Comparison of ENCODE assay signal across 14 cellular contexts in the genomic region with DNA sequence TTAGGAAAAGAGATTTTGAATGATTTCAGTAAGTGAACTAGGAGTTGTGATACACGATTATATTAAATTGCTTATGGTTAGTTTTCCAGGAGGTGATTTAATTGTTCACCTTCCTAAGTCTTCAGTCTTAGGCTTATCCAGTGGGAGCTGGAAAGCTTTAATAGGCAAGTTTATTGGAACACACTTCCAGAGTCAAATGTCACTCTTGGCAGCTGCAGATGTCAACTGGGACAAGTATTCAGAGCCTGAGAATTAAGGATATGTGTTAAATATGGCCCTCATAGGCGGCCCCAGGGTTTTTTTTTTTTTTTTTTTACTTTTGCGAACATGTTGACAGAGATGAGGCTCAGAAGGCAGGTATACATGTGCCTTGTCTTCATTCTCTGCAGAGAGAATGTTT. TPM values are rescaled to one million over a fixed set of nuclear protein-coding genes. Genes with fewer than 3 reads are reported as not detected.
A peak's percentile ranks its signal among the peaks of the same experiment; 100 is the strongest.
DNase-seq lines count a peak whose midpoint lies in the region; ATAC-seq and TF ChIP-seq lines count a peak whose summit lies in the region.
"Had no signal": no experiment of that assay in that cellular context is flagged by ENCODE, and none has a peak within 500 bp of the region (broad histone marks: within the 10 kb centered on the region; RNA-seq: fewer than 3 reads in every experiment).

No MANE protein-coding gene starts in this region.

- H3K27me3 ChIP-seq in SJCRH30: no peaks in the 10 kb centered on the region
- H3K27me3 ChIP-seq: MG63, neural progenitor cell had no signal

- CTCF ChIA-PET in Calu3 (lab: Charles Lee): interaction anchor here (0.5 to 1.2 kb wide), 4 partner anchors 12 to 88 kb away, joined by 3 to 7 read pairs (median 5); partner anchors contain the start of gene TMCO1

- ATAC-seq in GM19452 (IDR thresholded peaks at IDR 0.05; ENCODE audit: unreplicated experiment): peak; percentile 17
- no peak for ATAC-seq in natural killer cell treated with Interleukin-12 subunit alpha and Interleukin-12 subunit beta and Interleukin-15 and Interleukin-18, amount 100 ng/mL, for 72 hours
- ATAC-seq in GM21786 (IDR thresholded peaks at IDR 0.05; ENCODE audit: unreplicated experiment): no peak
- no peak for ATAC-seq in HG03521 (IDR thresholded peaks at IDR 0.05; ENCODE audit: unreplicated experiment)

- no peaks in the 10 kb centered on the region for H3K36me3 ChIP-seq in SJCRH30
- H3K36me3 ChIP-seq: neural progenitor cell had no signal

- DNase-seq in Calu3: no peak
- peak; percentile 19 to 59 for DNase-seq in SJCRH30
- DNase-seq in natural killer cell treated with Interleukin-12 subunit alpha and Interleukin-12 subunit beta and Interleukin-15 and Interleukin-18, amount 100 ng/mL, for 72 hours (ENCODE audit: low spot score): no peak
- DNase-seq in activated CD4-positive, CD25-positive, alpha-beta regulatory T cell (lab: John Stamatoyannopoulos, UW): no peak
- DNase-seq in activated CD4-positive, alpha-beta T cell treated with anti-CD3 and anti-CD28 coated beads, Interleukin-2, amount 50 U/mL, for 1 hour: no peak
- DNase-seq: activated CD8-positive, alpha-beta memory T cell treated with anti-CD3 and anti-CD28 coated beads, Interleukin-2, amount 50 U/mL, for 48 hours; activated naive CD4-positive, alpha-beta T cell treated with anti-CD3 and anti-CD28 coated beads for 36 hours; islet precursor cell; MG63; NCI-H446 treated with DMSO at 0.1 percent for 48 hours had no signal

- H3K4me1 Mint-ChIP-seq in Calu3 (ENCODE audit: low read depth, unreplicated experiment): peaks cover 86% of the 10 kb centered on the region
- H3K4me1 Mint-ChIP-seq in natural killer cell treated with Interleukin-12 subunit alpha and Interleukin-12 subunit beta and Interleukin-15 and Interleukin-18, amount 100 ng/mL, for 72 hours (ENCODE audit: low read depth in 2 of 2): peaks cover 66 to 70% of the 10 kb centered on the region in 2 donors

- intact Hi-C loops in Calu3 (cut with micrococcal nuclease; ENCODE audit: unreplicated experiment): loop anchor here (2.0 kb wide), 1 partner anchor 14 kb away; no protein-coding TSS in a partner anchor

- peaks cover 4% of the 10 kb centered on the region for H3K36me3 Mint-ChIP-seq in Calu3 (ENCODE audit: insufficient read depth, unreplicated experiment)
- no peaks in the 10 kb centered on the region for H3K36me3 Mint-ChIP-seq in natural killer cell treated with Interleukin-12 subunit alpha and Interleukin-12 subunit beta and Interleukin-15 and Interleukin-18, amount 100 ng/mL, for 72 hours

- no peaks in the 10 kb centered on the region for H3K27me3 Mint-ChIP-seq in Calu3 (ENCODE audit: unreplicated experiment)
- H3K27me3 Mint-ChIP-seq in natural killer cell treated with Interleukin-12 subunit alpha and Interleukin-12 subunit beta and Interleukin-15 and Interleukin-18, amount 100 ng/mL, for 72 hours: no peaks in the 10 kb centered on the region

- BruUV-seq in Calu3 (replicated peaks; lab: Mats Ljungman, UMichigan): no TSS peak

- 0 out of 2 replicates have a peak overlapping the region, but pooled peaks have one; percentile 10 for H3K27ac ChIP-seq in SJCRH30
- H3K27ac ChIP-seq: neural progenitor cell had no signal

- H3K9me3 ChIP-seq in SJCRH30 (replicated peaks): no peaks in the 10 kb centered on the region
- H3K9me3 ChIP-seq: MG63 had no signal

- peaks cover 42% of the 10 kb centered on the region for H3K4me1 ChIP-seq in SJCRH30

- no peak overlapping the region for H3K4me3 ChIP-seq in SJCRH30
- H3K4me3 ChIP-seq: MG63, neural progenitor cell had no signal

- peak overlapping the region; percentile 62 for H3K27ac Mint-ChIP-seq in Calu3 (ENCODE audit: unreplicated experiment)
- peak overlapping the region in 1 of 2 donors; percentile 57 for H3K27ac Mint-ChIP-seq in natural killer cell treated with Interleukin-12 subunit alpha and Interleukin-12 subunit beta and Interleukin-15 and Interleukin-18, amount 100 ng/mL, for 72 hours
- H3K27ac Mint-ChIP-seq: activated naive CD4-positive, alpha-beta T cell treated with anti-CD3 and anti-CD28 coated beads for 36 hours; neural progenitor cell had no signal

- no peak for TF ChIP-seq CTCF in Calu3 (IDR thresholded peaks at IDR 0.05; ENCODE audit: unreplicated experiment)

- peak overlapping the region; percentile 21 for H3K4me3 Mint-ChIP-seq in Calu3 (ENCODE audit: low read depth, unreplicated experiment)
- H3K4me3 Mint-ChIP-seq in natural killer cell treated with Interleukin-12 subunit alpha and Interleukin-12 subunit beta and Interleukin-15 and Interleukin-18, amount 100 ng/mL, for 72 hours: peak overlapping the region; percentile 2
- H3K4me3 Mint-ChIP-seq: activated naive CD4-positive, alpha-beta T cell treated with anti-CD3 and anti-CD28 coated beads for 36 hours had no signal

- no peaks in the 10 kb centered on the region for H3K9me3 Mint-ChIP-seq in Calu3 (ENCODE audit: low read depth, unreplicated experiment)
- H3K9me3 Mint-ChIP-seq in natural killer cell treated with Interleukin-12 subunit alpha and Interleukin-12 subunit beta and Interleukin-15 and Interleukin-18, amount 100 ng/mL, for 72 hours: no peaks in the 10 kb centered on the region
- H3K9me3 Mint-ChIP-seq: activated naive CD4-positive, alpha-beta T cell treated with anti-CD3 and anti-CD28 coated beads for 36 hours had no signal

RNA-seq across cellular contexts. Expression of gene UCK2, which starts 29.2 kb away (rescaled TPM):
- 106 and 109 TPM in 2 replicates for total RNA-seq in Calu3 (2022)
- 84.2 and 85.0 TPM in 2 replicates for total RNA-seq in SJCRH30 (2014; rRNA removed; shearing (Covaris generic))
- total RNA-seq in natural killer cell treated with Interleukin-12 subunit alpha and Interleukin-12 subunit beta and Interleukin-15 and Interleukin-18, amount 100 ng/mL, for 72 hours: 10 to 100 TPM; 43.4 to 83.3 TPM

Comparison
In these comparisons a context has a peak if more than half of its experiments do, and no peak if none do; other contexts are left out.
1. DNase-seq: peak in SJCRH30 (2 of 2); none in Calu3 (single experiment), natural killer cell treated with Interleukin-12 subunit alpha and Interleukin-12 subunit beta and Interleukin-15 and Interleukin-18, amount 100 ng/mL, for 72 hours (single experiment), activated CD4-positive, CD25-positive, alpha-beta regulatory T cell (0 of 4) and activated CD4-positive, alpha-beta T cell treated with anti-CD3 and anti-CD28 coated beads, Interleukin-2, amount 50 U/mL, for 1 hour (single experiment).